13 cellular contexts compared by ENCODE assay signal in genomic region chr14:37583358-37584210, GRCh38. TPM values are rescaled to one million over a fixed set of nuclear protein-coding genes. Genes with fewer than 3 reads are reported as not detected.
DNase-seq lines count a peak whose midpoint lies in the region; ATAC-seq, FAIRE-seq and TF ChIP-seq lines count a peak whose summit lies in the region.
"Had no signal": no experiment of that assay in that cellular context is flagged by ENCODE, and none has a peak within 500 bp of the region (broad histone marks: within the 10 kb centered on the region; RNA-seq: fewer than 3 reads in every experiment).

No MANE protein-coding gene starts in this region.

- H3K27me3 ChIP-seq in bronchial epithelial cell (ENCODE audit: control insufficient read depth, insufficient read depth, low read length) (no peaks in the 10 kb centered on the region), muscle layer of duodenum (ENCODE audit: low read depth, low read length) (peaks cover 46% of the 10 kb centered on the region)

- H3K4me1 ChIP-seq in muscle layer of duodenum (ENCODE audit: control insufficient read depth in 1 of 2, insufficient read depth in 2 of 2, low read length in 2 of 2): peaks cover 0 to 31% of the 10 kb centered on the region in 2 donors

- no peak for TF ChIP-seq CTCF in bronchial epithelial cell (IDR thresholded peaks at IDR 0.05; ENCODE audit: insufficient read depth, low read length, severe bottlenecking)

- peak; percentile 32 for DNase-seq in DMS53 treated with DMSO at 0.1 percent for 48 hours (lab: John Stamatoyannopoulos, UW; ENCODE audit: unreplicated experiment)
- peak; percentile 68 for DNase-seq in NCI-H2029 treated with DMSO at 0.1 percent for 48 hours (lab: John Stamatoyannopoulos, UW)
- DNase-seq in bronchial epithelial cell (ENCODE audit: low read depth): no peak
- no peak for DNase-seq in SW 1271 (lab: John Stamatoyannopoulos, UW)
- DNase-seq in AML-193 (lab: John Stamatoyannopoulos, UW): no peak
- no peak for DNase-seq in CD1c-positive myeloid dendritic cell (ENCODE audit: extremely low spot score)
- DNase-seq: DND-41; Karpas-422; stimulated activated naive CD4-positive, alpha-beta T cell had no signal

- H3K27ac ChIP-seq in muscle layer of duodenum (ENCODE audit: low read length): no peak overlapping the region
- H3K27ac ChIP-seq: neutrophil had no signal

- FAIRE-seq in bronchial epithelial cell (lab: Jason Lieb, UNC): no peak
- FAIRE-seq: colon had no signal

- H3K9me3 ChIP-seq in muscle layer of duodenum (ENCODE audit: control insufficient read depth in 1 of 2, low read length in 2 of 2): peaks cover 3% of the 10 kb centered on the region in 2 donors
- H3K9me3 ChIP-seq: neutrophil had no signal

- H3K4me3 ChIP-seq in bronchial epithelial cell (ENCODE audit: low read depth, low read length): peak overlapping the region; percentile 51
- H3K4me3 ChIP-seq in muscle layer of duodenum (ENCODE audit: low read depth in 1 of 2, low read length in 2 of 2): peak overlapping the region; percentile 24 to 33

- no peak for ATAC-seq in GM19455 (IDR thresholded peaks at IDR 0.05; ENCODE audit: unreplicated experiment)

- H3K36me3 ChIP-seq in bronchial epithelial cell (ENCODE audit: control insufficient read depth, insufficient read depth, low read length): no peaks in the 10 kb centered on the region
- H3K36me3 ChIP-seq in muscle layer of duodenum (ENCODE audit: control insufficient read depth in 1 of 2, insufficient read depth in 2 of 2, low read length in 2 of 2): no peaks in the 10 kb centered on the region
- H3K36me3 ChIP-seq: neutrophil had no signal

RNA-seq across cellular contexts. Expression of gene FOXA1, which starts 11.5 kb away (rescaled TPM):
- total RNA-seq in bronchial epithelial cell: 4.9 and 5.3 TPM in 2 replicates

RNA-seq across cellular contexts. Expression of gene TTC6, which starts 11.8 kb away (rescaled TPM):
- 0.53 and 1.2 TPM in 2 replicates for total RNA-seq in bronchial epithelial cell

Comparison
In these comparisons a context has a peak if more than half of its experiments do, and no peak if none do; other contexts are left out.
1. DNase-seq: peak in DMS53 treated with DMSO at 0.1 percent for 48 hours (single experiment) and NCI-H2029 treated with DMSO at 0.1 percent for 48 hours (single experiment); none in bronchial epithelial cell (single experiment), SW 1271 (0 of 2), AML-193 (0 of 2) and CD1c-positive myeloid dendritic cell (single experiment).